Comparison of ENCODE assay signal across 8 cellular contexts in genomic region chr6:159762681-159763293, GRCh38. TPM values are rescaled to one million over a fixed set of nuclear protein-coding genes. Genes with fewer than 3 reads are reported as not detected.
DNase-seq lines count a peak whose midpoint lies in the region; ATAC-seq and TF ChIP-seq lines count a peak whose summit lies in the region.

No MANE protein-coding gene starts in this region.

- WGBS in HUES64: 65% methylated on average over 16 of the region's 16 CpGs

- H3K9me3 ChIP-seq in HUES64 (ENCODE audit: insufficient read depth, low read depth, low read length): no peaks in the 10 kb centered on the region

- H3K27me3 ChIP-seq in HUES64 (ENCODE audit: insufficient read depth, low read length): no peaks in the 10 kb centered on the region

- DNase-seq in cardiac septum (ENCODE audit: low spot score) (peak; percentile 75), Right ventricle myocardium inferior (ENCODE audit: missing footprints) (no peak), left ventricle myocardium superior (peak; percentile 32), retinal pigment epithelial cell (ENCODE audit: low read depth) (no peak), NCI-H226 (no peak), NCI-H1436 (lab: John Stamatoyannopoulos, UW) (no peak)
- DNase-seq in activated naive CD4-positive, alpha-beta T cell treated with anti-CD3 and anti-CD28 coated beads for 36 hours: peak; percentile 30

- H3K36me3 Mint-ChIP-seq in activated naive CD4-positive, alpha-beta T cell treated with anti-CD3 and anti-CD28 coated beads for 36 hours (ENCODE audit: low read depth): peaks cover 43% of the 10 kb centered on the region

- H3K27ac Mint-ChIP-seq in activated naive CD4-positive, alpha-beta T cell treated with anti-CD3 and anti-CD28 coated beads for 36 hours: peak overlapping the region; percentile 96

- H3K4me3 Mint-ChIP-seq in activated naive CD4-positive, alpha-beta T cell treated with anti-CD3 and anti-CD28 coated beads for 36 hours: peak overlapping the region; percentile 96

- H3K9me3 Mint-ChIP-seq in activated naive CD4-positive, alpha-beta T cell treated with anti-CD3 and anti-CD28 coated beads for 36 hours: no peaks in the 10 kb centered on the region

- H3K4me1 Mint-ChIP-seq in activated naive CD4-positive, alpha-beta T cell treated with anti-CD3 and anti-CD28 coated beads for 36 hours (ENCODE audit: low read depth): peaks cover 41% of the 10 kb centered on the region

- H3K4me1 ChIP-seq in HUES64 (ENCODE audit: insufficient read depth, low read length): peaks cover 11% of the 10 kb centered on the region

- peak overlapping the region; percentile 94 for H3K9ac ChIP-seq in HUES64 (ENCODE audit: low read depth, low read length)

- H3K27ac ChIP-seq in HUES64 (ENCODE audit: low read depth, low read length): peak overlapping the region; percentile 59

- ATAC-seq in Right ventricle myocardium inferior (no peak), left ventricle myocardium superior (no peak)

- H3K36me3 ChIP-seq in HUES64 (ENCODE audit: insufficient read depth, low read length): peaks cover 54% of the 10 kb centered on the region

- intact Hi-C loops in cardiac septum (cut with DNase I) (loop anchor here (2.0 kb wide), 1 partner anchor 26 kb away; the partner anchor contains the start of gene TCP1), Right ventricle myocardium inferior (cut with DNase I) (loop anchor here (5.0 kb wide), 1 partner anchor 70 kb away; the partner anchor contains the start of gene SOD2), left ventricle myocardium superior (cut with micrococcal nuclease) (no loop called here)
- intact Hi-C loops in activated naive CD4-positive, alpha-beta T cell treated with anti-CD3 and anti-CD28 coated beads for 36 hours (cut with micrococcal nuclease): loop anchor here (1.0 to 10.0 kb wide), 5 partner anchors 27 to 1118 kb away; partner anchors contain the start of genes DYNLT1, EZR, SOD2 and TCP1

- CTCF ChIA-PET in activated naive CD4-positive, alpha-beta T cell treated with anti-CD3 and anti-CD28 coated beads for 36 hours (lab: Charles Lee): interaction anchor here (0.7 kb wide), 1 partner anchor 312 kb away, joined by 3 read pairs; no protein-coding TSS in a partner anchor

- H3K4me3 ChIP-seq in HUES64 (ENCODE audit: low read length): peak overlapping the region; percentile 95
- peak overlapping the region; percentile 87 for H3K4me3 ChIP-seq in retinal pigment epithelial cell (ENCODE audit: low read length)

- no peaks in the 10 kb centered on the region for H3K27me3 Mint-ChIP-seq in activated naive CD4-positive, alpha-beta T cell treated with anti-CD3 and anti-CD28 coated beads for 36 hours (ENCODE audit: low read depth)

- no peak for TF ChIP-seq CTCF in retinal pigment epithelial cell (conservative IDR thresholded peaks at IDR 0.05; ENCODE audit: low read depth, low read length)

RNA-seq across cellular contexts. Expression of gene ACAT2, which starts 0.9 kb away (rescaled TPM):
- total RNA-seq in cardiac septum (8.7 TPM), Right ventricle myocardium inferior (5.2 TPM), left ventricle myocardium superior (4.0 TPM)
- 183 TPM for polyA plus RNA-seq in HUES64 (2013, experiment 1 of 2)
- polyA plus RNA-seq in HUES64 (2013, experiment 2 of 2): 188 TPM
- 10 to 100 TPM; 84.9 to 92.4 TPM for total RNA-seq in activated naive CD4-positive, alpha-beta T cell treated with anti-CD3 and anti-CD28 coated beads for 36 hours

RNA-seq across cellular contexts. Expression of gene TCP1, which starts 26.6 kb away (rescaled TPM):
- total RNA-seq in cardiac septum: 130 TPM
- 170 TPM for total RNA-seq in Right ventricle myocardium inferior
- polyA plus RNA-seq in HUES64 (2013, experiment 1 of 2): 241 TPM
- polyA plus RNA-seq in HUES64 (2013, experiment 2 of 2): 208 TPM
- 100 to 1,000 TPM; 420 to 425 TPM for total RNA-seq in activated naive CD4-positive, alpha-beta T cell treated with anti-CD3 and anti-CD28 coated beads for 36 hours
- 164 TPM for total RNA-seq in left ventricle myocardium superior

RNA-seq across cellular contexts. Expression of gene MRPL18, which starts 27.5 kb away (rescaled TPM):
- total RNA-seq in cardiac septum: 53.1 TPM
- 69.8 TPM for total RNA-seq in Right ventricle myocardium inferior
- polyA plus RNA-seq in HUES64 (2013, experiment 1 of 2): 56.0 TPM
- 50.0 TPM for polyA plus RNA-seq in HUES64 (2013, experiment 2 of 2)
- total RNA-seq in activated naive CD4-positive, alpha-beta T cell treated with anti-CD3 and anti-CD28 coated beads for 36 hours: 10 to 100 TPM; 65.1 to 75.8 TPM
- 70.8 TPM for total RNA-seq in left ventricle myocardium superior

RNA-seq across cellular contexts. Expression of gene WTAP, which starts 35.5 kb away (rescaled TPM):
- total RNA-seq in cardiac septum: 49.4 TPM
- total RNA-seq in Right ventricle myocardium inferior: 45.9 TPM
- polyA plus RNA-seq in HUES64 (2013, experiment 1 of 2): 118 TPM
- 114 TPM for polyA plus RNA-seq in HUES64 (2013, experiment 2 of 2)
- total RNA-seq in activated naive CD4-positive, alpha-beta T cell treated with anti-CD3 and anti-CD28 coated beads for 36 hours: 10 to 100 TPM; 87.5 to 91.6 TPM
- total RNA-seq in left ventricle myocardium superior: 46.4 TPM

RNA-seq across cellular contexts. Expression of gene PNLDC1, which starts 37.3 kb away (rescaled TPM):
- total RNA-seq in cardiac septum: not detected
- total RNA-seq in Right ventricle myocardium inferior: 0.32 TPM
- polyA plus RNA-seq in HUES64 (2013, experiment 1 of 2): not detected
- not detected for polyA plus RNA-seq in HUES64 (2013, experiment 2 of 2)
- under 1 TPM in 1 of 2 experiments, not detected in 1; 0.40 TPM for total RNA-seq in activated naive CD4-positive, alpha-beta T cell treated with anti-CD3 and anti-CD28 coated beads for 36 hours
- total RNA-seq in left ventricle myocardium superior: 0.17 TPM

Comparison
In these comparisons a context has a peak if more than half of its experiments do, and no peak if none do; other contexts are left out.
1. DNase-seq: peak in cardiac septum (single experiment), activated naive CD4-positive, alpha-beta T cell treated with anti-CD3 and anti-CD28 coated beads for 36 hours (single experiment) and left ventricle myocardium superior (single experiment); none in Right ventricle myocardium inferior (single experiment), retinal pigment epithelial cell (single experiment), NCI-H226 (single experiment) and NCI-H1436 (single experiment).